In genomic region chr7:3844545-3845151, GRCh38 we compare ENCODE assay signal across 21 cellular contexts.
"Had no signal": no experiment of that assay in that cellular context is flagged by ENCODE, and none has a peak within 500 bp of the region (broad histone marks: within the 10 kb centered on the region; RNA-seq: fewer than 3 reads in every experiment).

No MANE protein-coding gene starts in this region.

- H3K36me3 Mint-ChIP-seq: naive thymus-derived CD8-positive, alpha-beta T cell; stimulated activated memory B cell treated with anti-CD40 and anti-IgM and Interleukin-4, amounts not matched to agents 10 μg/mL and 1 μg/mL and 100 μg/mL, for 72 hours had no signal

- H3K9me3 Mint-ChIP-seq: endodermal cell; naive thymus-derived CD8-positive, alpha-beta T cell; stimulated activated memory B cell treated with anti-CD40 and anti-IgM and Interleukin-4, amounts not matched to agents 10 μg/mL and 1 μg/mL and 100 μg/mL, for 72 hours; stimulated activated naive CD8-positive, alpha-beta T cell treated with anti-CD3 and anti-CD28 coated beads, Interleukin-15, Interleukin-2, amounts not matched to agents 100 ng/mL and 50 ng/mL, for 24 hours had no signal

- DNase-seq: effector CD8-positive, alpha-beta T cell; endodermal cell; foreskin keratinocyte; heart right ventricle; hippocampal formation; left cardiac atrium; left ventricle myocardium inferior; mammary epithelial cell; naive thymus-derived CD8-positive, alpha-beta T cell; occipital lobe; ovary; posterior cingulate gyrus; psoas muscle; right cardiac atrium; spleen; stimulated activated CD4-positive, alpha-beta T cell treated with anti-CD3 and anti-CD28 coated beads, Interleukin-4, amount 100 ng/mL, for 4 hours had no signal

- FAIRE-seq: colon, endothelial cell of umbilical vein, islet of Langerhans had no signal

- H3K27ac Mint-ChIP-seq: endodermal cell; naive thymus-derived CD8-positive, alpha-beta T cell; stimulated activated memory B cell treated with anti-CD40 and anti-IgM and Interleukin-4, amounts not matched to agents 10 μg/mL and 1 μg/mL and 100 μg/mL, for 72 hours; stimulated activated naive CD8-positive, alpha-beta T cell treated with anti-CD3 and anti-CD28 coated beads, Interleukin-15, Interleukin-2, amounts not matched to agents 100 ng/mL and 50 ng/mL, for 24 hours had no signal

- H3K4me1 Mint-ChIP-seq: endodermal cell; naive thymus-derived CD8-positive, alpha-beta T cell; stimulated activated memory B cell treated with anti-CD40 and anti-IgM and Interleukin-4, amounts not matched to agents 10 μg/mL and 1 μg/mL and 100 μg/mL, for 72 hours had no signal

- H3K4me3 Mint-ChIP-seq: endodermal cell; naive thymus-derived CD8-positive, alpha-beta T cell; stimulated activated memory B cell treated with anti-CD40 and anti-IgM and Interleukin-4, amounts not matched to agents 10 μg/mL and 1 μg/mL and 100 μg/mL, for 72 hours; stimulated activated naive CD8-positive, alpha-beta T cell treated with anti-CD3 and anti-CD28 coated beads, Interleukin-15, Interleukin-2, amounts not matched to agents 100 ng/mL and 50 ng/mL, for 24 hours had no signal
